12 cellular contexts compared by ENCODE assay signal in the genomic region with DNA sequence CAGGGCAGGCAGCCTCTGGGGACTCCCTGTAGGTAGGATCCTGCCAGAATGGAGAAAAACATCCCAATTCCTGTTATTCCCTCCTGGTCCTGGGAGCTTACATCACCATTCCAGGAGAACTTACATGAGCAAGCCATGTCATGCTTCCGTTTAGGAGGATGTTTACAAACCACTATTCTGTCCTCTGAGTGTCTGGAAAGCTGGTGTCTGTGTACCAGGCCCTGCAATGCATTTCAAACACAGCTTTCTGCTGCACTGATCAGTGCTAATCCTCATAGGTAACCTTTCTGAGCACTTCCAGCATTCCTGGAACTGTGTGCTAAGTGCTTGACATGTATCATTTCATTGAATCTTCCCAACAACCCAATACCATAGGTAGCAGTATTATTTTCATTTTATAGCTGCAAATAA. TPM values are rescaled to one million over a fixed set of nuclear protein-coding genes. Genes with fewer than 3 reads are reported as not detected.
DNase-seq lines count a peak whose midpoint lies in the region; TF ChIP-seq lines count a peak whose summit lies in the region.
"Had no signal": no experiment of that assay in that cellular context is flagged by ENCODE, and none has a peak within 500 bp of the region (broad histone marks: within the 10 kb centered on the region; RNA-seq: fewer than 3 reads in every experiment).

No MANE protein-coding gene starts in this region.

- no peak overlapping the region for H2BK15ac ChIP-seq in mesendoderm (replicated peaks; ENCODE audit: low read depth)

- H3K27ac Mint-ChIP-seq in dendritic cell treated with granulocyte-macrophage colony-stimulating factor and Interleukin-4, amounts not matched to agents 40 ng/mL and 50 ng/mL, for 4 days: peak overlapping the region; percentile 88
- H3K27ac Mint-ChIP-seq: activated CD8-positive, alpha-beta T cell treated with anti-CD3 and anti-CD28 coated beads, Interleukin-2, amount 10 ng/mL, durations not matched to agents 7 days and 5 days had no signal

- no peak overlapping the region for H4K8ac ChIP-seq in mesendoderm (ENCODE audit: low read depth, low read length)

- no peaks in the 10 kb centered on the region for H3K27me3 ChIP-seq in BE2C
- no peaks in the 10 kb centered on the region for H3K27me3 ChIP-seq in mesendoderm (ENCODE audit: insufficient read depth, low read length, poor library complexity)

- no peak overlapping the region for H3K4me3 Mint-ChIP-seq in dendritic cell treated with granulocyte-macrophage colony-stimulating factor and Interleukin-4, amounts not matched to agents 40 ng/mL and 50 ng/mL, for 4 days
- H3K4me3 Mint-ChIP-seq: activated CD8-positive, alpha-beta T cell treated with anti-CD3 and anti-CD28 coated beads, Interleukin-2, amount 10 ng/mL, durations not matched to agents 7 days and 5 days; CD4-positive, CD25-positive, alpha-beta regulatory T cell had no signal

- H3K56ac ChIP-seq in mesendoderm (ENCODE audit: low read length): peak overlapping the region; percentile 57

- peaks cover 61% of the 10 kb centered on the region for H3K4me1 Mint-ChIP-seq in dendritic cell treated with granulocyte-macrophage colony-stimulating factor and Interleukin-4, amounts not matched to agents 40 ng/mL and 50 ng/mL, for 4 days (ENCODE audit: low read depth)

- no peak overlapping the region for H2BK5ac ChIP-seq in mesendoderm (ENCODE audit: low read length)

- no peaks in the 10 kb centered on the region for H3K36me3 ChIP-seq in BE2C
- H3K36me3 ChIP-seq in mesendoderm (ENCODE audit: control insufficient read depth, insufficient read depth, low read length): no peaks in the 10 kb centered on the region

- DNase-seq in BE2C: peak; percentile 46
- DNase-seq in NCI-H1694 treated with DMSO at 0.1 percent for 48 hours (lab: John Stamatoyannopoulos, UW): peak; percentile 28
- peak; percentile 78 for DNase-seq in mesendoderm
- DNase-seq in lower leg skin (ENCODE audit: low spot score in 2 of 2): no peak
- DNase-seq in NCI-H1048 (lab: John Stamatoyannopoulos, UW): no peak
- DNase-seq in activated CD8-positive, alpha-beta memory T cell treated with anti-CD3 and anti-CD28 coated beads for 24 hours: no peak
- no peak for DNase-seq in T-helper 9 cell
- DNase-seq: activated CD8-positive, alpha-beta T cell treated with anti-CD3 and anti-CD28 coated beads, Interleukin-2, amount 10 ng/mL, durations not matched to agents 7 days and 5 days; CD4-positive, CD25-positive, alpha-beta regulatory T cell; central memory CD4-positive, alpha-beta T cell; stimulated activated naive CD4-positive, alpha-beta T cell had no signal

- no CpG with 5 or more reads among the region's 1 CpG for WGBS in mesendoderm (ENCODE audit: extremely low coverage, insufficient coverage, low lambda C conversion rate)
- 8 to 13% methylated on average over 1 of the region's 1 CpG for WGBS in lower leg skin, 2 donors

- H3K27ac ChIP-seq in mesendoderm (ENCODE audit: low read depth, low read length): peak overlapping the region; percentile 44

- no peaks in the 10 kb centered on the region for H3K79me2 ChIP-seq in mesendoderm (ENCODE audit: control insufficient read depth, insufficient read depth, low read length)

- no peaks in the 10 kb centered on the region for H3K9me3 Mint-ChIP-seq in dendritic cell treated with granulocyte-macrophage colony-stimulating factor and Interleukin-4, amounts not matched to agents 40 ng/mL and 50 ng/mL, for 4 days

- no peak overlapping the region for H2BK120ac ChIP-seq in mesendoderm (ENCODE audit: low read depth, low read length)

- H3K9me3 ChIP-seq in BE2C: no peaks in the 10 kb centered on the region

- peaks cover 6% of the 10 kb centered on the region for H3K27me3 Mint-ChIP-seq in dendritic cell treated with granulocyte-macrophage colony-stimulating factor and Interleukin-4, amounts not matched to agents 40 ng/mL and 50 ng/mL, for 4 days

- intact Hi-C loops in dendritic cell treated with granulocyte-macrophage colony-stimulating factor and Interleukin-4, amounts not matched to agents 40 ng/mL and 50 ng/mL, for 4 days (cut with micrococcal nuclease): loop anchor here (2.0 kb wide), 1 partner anchor 19 kb away; a partner anchor contains a TSS
- intact Hi-C loops in lower leg skin (cut with DNase I; ENCODE audit: low total_unique reads): no loop called here

- H3K4me1 ChIP-seq in BE2C (peaks cover 19% of the 10 kb centered on the region), mesendoderm (ENCODE audit: control insufficient read depth, low read depth, low read length) (peaks cover 10% of the 10 kb centered on the region)

- H2AK5ac ChIP-seq in mesendoderm (ENCODE audit: low read length): no peak overlapping the region

- H3K4ac ChIP-seq in mesendoderm (ENCODE audit: low read depth, low read length): no peak overlapping the region

- H3K4me3 ChIP-seq in BE2C (ENCODE audit: low read depth, low read length) (peak overlapping the region; percentile 34), mesendoderm (ENCODE audit: low read length) (no peak overlapping the region), lower leg skin (ENCODE audit: low read depth, poor library complexity, severe bottlenecking) (no peak overlapping the region)

- H3K36me3 Mint-ChIP-seq in dendritic cell treated with granulocyte-macrophage colony-stimulating factor and Interleukin-4, amounts not matched to agents 40 ng/mL and 50 ng/mL, for 4 days (ENCODE audit: low read depth): no peaks in the 10 kb centered on the region
- H3K36me3 Mint-ChIP-seq: CD4-positive, CD25-positive, alpha-beta regulatory T cell had no signal

- H3K18ac ChIP-seq in mesendoderm (ENCODE audit: low read length): no peak overlapping the region

- H3K4me2 ChIP-seq in mesendoderm (ENCODE audit: low read length): no peak overlapping the region

- no peak overlapping the region for H3K9ac ChIP-seq in mesendoderm (ENCODE audit: low read length)

- H3K23ac ChIP-seq in mesendoderm (ENCODE audit: low read length): no peak overlapping the region

- H3K79me1 ChIP-seq in mesendoderm (ENCODE audit: low read length): no peaks in the 10 kb centered on the region

- no peak for TF ChIP-seq CTCF in BE2C (IDR thresholded peaks at IDR 0.05; ENCODE audit: low read depth, low read length)
- no peak for TF ChIP-seq CTCF in lower leg skin (IDR thresholded peaks at IDR 0.05)

- no peak overlapping the region for H4K5ac ChIP-seq in mesendoderm (ENCODE audit: low read length)

- TF ChIP-seq POLR2A in lower leg skin (IDR thresholded peaks at IDR 0.05): no peak

RNA-seq across cellular contexts. Expression of a gene that starts 19.8 kb away (rescaled TPM):
- 20.7 TPM for polyA plus RNA-seq in BE2C (2012; ENCODE audit: insufficient read depth, insufficient read length, low read depth)
- polyA plus RNA-seq in mesendoderm (2013, experiment 1 of 2): 0.20 TPM
- not detected for polyA plus RNA-seq in mesendoderm (2013, experiment 2 of 2)
- 1 to 10 TPM in 3 of 4 donors, not detected in 1; 2.1 to 2.5 (median 2.3) TPM for total RNA-seq in lower leg skin

Comparison
In these comparisons a context has a peak if more than half of its experiments do, and no peak if none do; other contexts are left out.
1. DNase-seq: peak in BE2C (single experiment), NCI-H1694 treated with DMSO at 0.1 percent for 48 hours (single experiment) and mesendoderm (single experiment); none in lower leg skin (0 of 2), NCI-H1048 (single experiment), activated CD8-positive, alpha-beta memory T cell treated with anti-CD3 and anti-CD28 coated beads for 24 hours (single experiment) and T-helper 9 cell (single experiment).